8 cellular contexts compared by ENCODE assay signal in genomic region chr7:1176891-1177373, GRCh38. TPM values are rescaled to one million over a fixed set of nuclear protein-coding genes. Genes with fewer than 3 reads are reported as not detected.
DNase-seq lines count a peak whose midpoint lies in the region; ATAC-seq and TF ChIP-seq lines count a peak whose summit lies in the region.

No MANE protein-coding gene starts in this region.

- no peak overlapping the region for H3K9ac ChIP-seq in smooth muscle cell (ENCODE audit: low read depth)

- H4K20me1 ChIP-seq in smooth muscle cell (ENCODE audit: low read depth) = no peaks in the 10 kb centered on the region

- ATAC-seq in GM18505 (IDR thresholded peaks at IDR 0.05; ENCODE audit: unreplicated experiment) (no peak), GM19324 (IDR thresholded peaks at IDR 0.05; ENCODE audit: low FRiP score, unreplicated experiment) (no peak)

- intact Hi-C loops in head of caudate nucleus (cut with DNase I) = no loop called here

- H3F3A ChIP-seq in smooth muscle cell (ENCODE audit: low read depth) = no peaks in the 10 kb centered on the region

- H3K4me3 ChIP-seq in SJCRH30 (no peak overlapping the region), smooth muscle cell (no peak overlapping the region)

- no peaks in the 10 kb centered on the region; the same call in 1 of the 2 replicates for H3K4me1 ChIP-seq in SJCRH30
- H3K4me1 ChIP-seq in smooth muscle cell (ENCODE audit: low read depth) = no peaks in the 10 kb centered on the region

- H3K4me2 ChIP-seq in smooth muscle cell = peak overlapping the region; percentile 51

- no peak for TF ChIP-seq POLR2A in GM18505 (IDR thresholded peaks at IDR 0.05; ENCODE audit: borderline replicate concordance, extremely low read depth, insufficient read depth, insufficient read length)

- H3K27ac ChIP-seq in SJCRH30 = no peak overlapping the region
- H3K27ac ChIP-seq in smooth muscle cell (ENCODE audit: low read depth) = no peak overlapping the region

- peak; percentile 52 for TF ChIP-seq CTCF in smooth muscle cell (IDR thresholded peaks at IDR 0.05; ENCODE audit: borderline replicate concordance, insufficient read depth, poor library complexity, severe bottlenecking)

- H3K27me3 ChIP-seq in SJCRH30 = no peaks in the 10 kb centered on the region
- no peaks in the 10 kb centered on the region for H3K27me3 ChIP-seq in smooth muscle cell (ENCODE audit: low read depth)

- no peaks in the 10 kb centered on the region for H3K79me2 ChIP-seq in smooth muscle cell (ENCODE audit: low read depth)

- H3K9me3 ChIP-seq in SJCRH30 (replicated peaks) = no peaks in the 10 kb centered on the region
- no peaks in the 10 kb centered on the region for H3K9me3 ChIP-seq in smooth muscle cell (replicated peaks; ENCODE audit: low read depth)

- H3K36me3 ChIP-seq in SJCRH30 (no peaks in the 10 kb centered on the region), smooth muscle cell (ENCODE audit: low read depth) (no peaks in the 10 kb centered on the region)

- no peak overlapping the region for H2AFZ ChIP-seq in smooth muscle cell (ENCODE audit: low read depth)

- DNase-seq in COLO829 (ENCODE audit: low spot score) (peak; percentile 87), HK-2 (ENCODE audit: unreplicated experiment) (peak; percentile 77), SJCRH30 (peak; percentile 62 to 75), head of caudate nucleus (peak in 40 of 42 donors; percentile 26 to 82 (median 64)), smooth muscle cell (lab: John Stamatoyannopoulos, UW; ENCODE audit: unreplicated experiment) (peak; percentile 26)
- DNase-seq in activated effector memory CD4-positive, alpha-beta T cell treated with Interleukin-2 at 50 U/mL for 16 hours = peak; percentile 45

- 51% methylated on average over 22 of the region's 22 CpGs for WGBS in smooth muscle cell (ENCODE audit: low lambda C conversion rate)

RNA-seq across cellular contexts. Expression of gene ZFAND2A, which starts 16.9 kb away (rescaled TPM):
- total RNA-seq in SJCRH30 (2014; rRNA removed; shearing (Covaris generic)) = 5.1 and 6.3 TPM in 2 replicates
- total RNA-seq in smooth muscle cell = 16.2 and 21.1 TPM in 2 replicates
- 29.9 and 34.2 TPM in 2 replicates for polyA plus RNA-seq in smooth muscle cell

RNA-seq across cellular contexts. Expression of gene UNCX, which starts 55.7 kb away (rescaled TPM):
- 0.08 and 0.30 TPM in 2 replicates for total RNA-seq in SJCRH30 (2014; rRNA removed; shearing (Covaris generic))
- total RNA-seq in smooth muscle cell = not detected in 2 replicates
- not detected in 2 replicates for polyA plus RNA-seq in smooth muscle cell

Comparison
In these comparisons a context has a peak if more than half of its experiments do, and no peak if none do; other contexts are left out.
1. DNase-seq: peak in every context shown above with its lines; median percentile 87 in COLO829; 77 in HK-2; 68 in SJCRH30; 64 in head of caudate nucleus; 45 in activated effector memory CD4-positive, alpha-beta T cell treated with Interleukin-2 at 50 U/mL for 16 hours; 26 in smooth muscle cell.